7 cellular contexts compared by ENCODE assay signal in the genomic region with DNA sequence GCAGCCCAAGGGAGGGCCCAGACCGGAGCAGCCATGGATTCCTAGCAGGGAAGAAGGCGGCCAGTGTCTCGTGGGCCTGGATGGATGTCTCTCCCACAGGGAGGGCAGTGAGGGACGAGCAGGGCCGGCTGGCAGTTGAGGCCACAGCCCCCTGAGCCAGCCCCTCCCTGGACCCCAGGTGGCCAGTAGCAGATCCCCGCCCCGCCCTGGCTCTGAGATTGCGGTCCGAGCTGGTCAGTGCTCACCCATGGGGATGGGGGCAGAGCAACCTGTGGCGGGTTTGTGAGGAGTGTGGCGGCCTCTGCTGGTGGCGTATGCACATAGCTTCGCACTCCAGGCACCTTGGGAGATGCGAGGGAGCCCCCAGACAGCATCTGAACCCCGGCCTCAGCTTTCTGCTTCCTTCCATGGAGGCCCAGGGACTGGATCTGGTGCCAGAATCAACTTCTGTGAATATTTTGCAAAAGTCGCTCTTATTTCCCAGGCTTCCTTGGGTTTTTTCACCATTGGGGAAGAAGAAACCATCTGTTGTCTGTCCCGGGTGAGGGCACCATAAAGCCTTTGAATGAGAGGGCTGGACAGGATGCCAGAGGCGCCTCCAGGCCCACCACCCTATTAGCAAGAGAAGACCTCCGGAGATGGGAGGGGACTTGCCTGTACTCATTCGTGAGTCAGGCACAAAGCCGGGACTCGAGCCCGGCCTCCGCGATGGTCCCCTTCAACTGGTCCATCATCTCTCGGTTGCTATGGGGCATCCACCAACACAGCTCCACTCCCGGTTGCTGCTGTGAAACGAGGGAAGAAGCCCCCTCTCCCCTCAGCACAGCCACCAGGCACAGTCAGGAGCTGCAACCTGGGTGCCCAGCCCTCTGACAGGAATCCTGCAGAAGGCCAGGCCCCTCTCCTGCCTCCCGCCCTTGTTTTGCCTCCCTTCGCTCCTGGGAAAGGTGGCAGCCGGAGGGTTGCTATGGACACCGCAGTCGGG. TPM values are rescaled to one million over a fixed set of nuclear protein-coding genes. Genes with fewer than 3 reads are reported as not detected.
DNase-seq lines count a peak whose midpoint lies in the region; TF ChIP-seq lines count a peak whose summit lies in the region.

No MANE protein-coding gene starts in this region.

- intact Hi-C loops in testis (cut with DNase I; ENCODE audit: low total_unique reads): loop anchor here (10.0 kb wide), 1 partner anchor 314 kb away; the partner anchor contains the start of gene CHRNB2

- CTCF ChIA-PET in RWPE1 (lab: Yijun Ruan, JAX): interaction anchor here (0.5 to 1.6 kb wide), 19 partner anchors 10 to 399 kb away, joined by 3 to 27 read pairs (median 4); no protein-coding TSS in a partner anchor

- H3K27ac ChIP-seq in RWPE1 (no peak overlapping the region), testis (no peak overlapping the region)

- in situ Hi-C loops in GM13977 (cut with MboI; ENCODE audit: low pct_unique_long_range_greater_than_20kb, low sequenced_read_pairs, unreplicated experiment): loop anchor here (10.0 to 25.0 kb wide), 2 partner anchors 214 to 316 kb away; partner anchors contain the start of genes CHRNB2 and UBE2Q1

- H3K4me1 ChIP-seq in testis: no peaks in the 10 kb centered on the region

- H3K4me3 ChIP-seq in foreskin fibroblast (ENCODE audit: low read depth in 1 of 2, low read length in 2 of 2) (no peak overlapping the region), testis (no peak overlapping the region)

- DNase-seq in GM13977 (ENCODE audit: low spot score): peak; percentile 79
- DNase-seq in Kasumi-1 (lab: John Stamatoyannopoulos, UW): peak; percentile 59 to 64
- peak; percentile 77 for DNase-seq in RWPE1 (ENCODE audit: low spot score)
- peak; percentile 41 to 58 for DNase-seq in activated T-helper 1 cell treated with anti-CD3 and anti-CD28 coated beads, Interleukin-2, amount 50 U/mL, for 16 hours (ENCODE audit: low read depth in 1 of 2, low spot score in 1 of 2)
- DNase-seq in foreskin fibroblast: peak; percentile 48 to 81
- peak; percentile 59 for DNase-seq in occipital lobe (lab: John Stamatoyannopoulos, UW)
- DNase-seq in testis: peak; percentile 90

- POLR2A ChIA-PET in RWPE1 (lab: Yijun Ruan, JAX; ENCODE audit: low non-redundant PET): interaction anchor here (0.5 to 0.8 kb wide), 2 partner anchors 83 to 558 kb away, joined by 3 read pairs; partner anchors contain the start of gene PYGO2

- 34 to 51% methylated on average over 19 to 33 of the region's 33 CpGs for WGBS in testis, 2 donors

- no peaks in the 10 kb centered on the region for H3K27me3 ChIP-seq in testis

- peak; percentile 92 for TF ChIP-seq CTCF in GM13977 (IDR thresholded peaks at IDR 0.05; ENCODE audit: extremely low read depth, insufficient read depth, missing control alignments)
- peak; percentile 88 for TF ChIP-seq CTCF in RWPE1 (conservative IDR thresholded peaks at IDR 0.05; ENCODE audit: low read depth)
- peak; percentile 81 for TF ChIP-seq CTCF in foreskin fibroblast (IDR thresholded peaks at IDR 0.05; ENCODE audit: low read depth, low read length)
- TF ChIP-seq CTCF in testis (IDR thresholded peaks at IDR 0.05): peak; percentile 71 to 86 (median 80)

- H3K36me3 ChIP-seq in testis (ENCODE audit: low read depth, missing control alignments): no peaks in the 10 kb centered on the region

- no peaks in the 10 kb centered on the region for H3K9me3 ChIP-seq in testis

- no peak for TF ChIP-seq POLR2A in testis (IDR thresholded peaks at IDR 0.05)

RNA-seq across cellular contexts. Expression of gene KCNN3, which starts 8.6 kb away (rescaled TPM):
- total RNA-seq in occipital lobe (3.6 TPM), testis (under 1 TPM; 0.24 to 0.56 TPM)
- polyA plus RNA-seq in testis (ENCODE audit: insufficient read depth, low read depth, low replicate concordance): 0.78 TPM

RNA-seq across cellular contexts. Expression of gene PMVK, which starts 57.9 kb away (rescaled TPM):
- total RNA-seq in occipital lobe: 12.0 TPM
- 10 to 100 TPM; 21.1 to 27.7 TPM for total RNA-seq in testis
- 44.6 TPM for polyA plus RNA-seq in testis (ENCODE audit: insufficient read depth, low read depth, low replicate concordance)
